26 cellular contexts compared by ENCODE assay signal in genomic region chr6:4768815-4769214, GRCh38. TPM values are rescaled to one million over a fixed set of nuclear protein-coding genes. Genes with fewer than 3 reads are reported as not detected.
DNase-seq lines count a peak whose midpoint lies in the region; ATAC-seq, FAIRE-seq and TF ChIP-seq lines count a peak whose summit lies in the region.
"Had no signal": no experiment of that assay in that cellular context is flagged by ENCODE, and none has a peak within 500 bp of the region (broad histone marks: within the 10 kb centered on the region; RNA-seq: fewer than 3 reads in every experiment).

No MANE protein-coding gene starts in this region.

- no TSS peak for BruUV-seq in HepG2 (replicated peaks; lab: Mats Ljungman, UMichigan)
- no TSS peak for BruUV-seq in K562 (replicated peaks; lab: Mats Ljungman, UMichigan)

- 29% methylated on average over 7 of the region's 7 CpGs for WGBS in HepG2 (ENCODE audit: low lambda C conversion rate)
- 56% methylated on average over 7 of the region's 7 CpGs for WGBS in right lobe of liver (ENCODE audit: insufficient coverage, low coverage, low lambda C conversion rate, missing lambda C conversion rate)
- 30% methylated on average over 7 of the region's 7 CpGs for WGBS in K562 (ENCODE audit: insufficient coverage, low coverage, missing lambda C conversion rate)
- 94% methylated on average over 7 of the region's 7 CpGs; no CpG with 5 or more reads in 1 of the 2 experiments for WGBS in H1 (ENCODE audit: extremely low coverage in 1 of 2, insufficient coverage in 1 of 2, insufficient read length in 1 of 2, insufficient replicate concordance in 2 of 2, low coverage in 1 of 2, low lambda C conversion rate in 2 of 2, missing lambda C conversion rate in 1 of 2), 2 experiments
- no CpG with 5 or more reads among the region's 7 CpGs for WGBS in trophoblast cell (ENCODE audit: extremely low coverage, insufficient coverage, insufficient read length)
- WGBS in SK-N-SH (ENCODE audit: low lambda C conversion rate), result 46% methylated on average over 7 of the region's 7 CpGs

- TF ChIP-seq EP300 in HepG2 (IDR thresholded peaks at IDR 0.05; ENCODE audit: low read depth in 2 of 2, low read length in 2 of 2), result no peak
- no peak for TF ChIP-seq EP300 in HepG2 (CRISPR knock-in tag; IDR thresholded peaks at IDR 0.05; ENCODE audit: borderline replicate concordance)
- TF ChIP-seq EP300 in K562 (IDR thresholded peaks at IDR 0.05; ENCODE audit: low read length), result no peak
- TF ChIP-seq EP300 in H1 (IDR thresholded peaks at IDR 0.05; ENCODE audit: borderline replicate concordance in 1 of 2, low read depth in 2 of 2, low read length in 2 of 2), result no peak
- no peak for TF ChIP-seq EP300 in SK-N-SH (IDR thresholded peaks at IDR 0.05; ENCODE audit: borderline replicate concordance in 1 of 2, low read depth in 1 of 2, low read length in 1 of 2)

- no peak for TF ChIP-seq CTCF in HepG2 (CRISPR knock-in tag; IDR thresholded peaks at IDR 0.05)
- TF ChIP-seq CTCF in right lobe of liver (IDR thresholded peaks at IDR 0.05), result no peak
- TF ChIP-seq CTCF in K562 (IDR thresholded peaks at IDR 0.05 in 2 of 3, conservative IDR thresholded peaks at IDR 0.05 in 1 of 3; ENCODE audit: insufficient read depth in 2 of 3, low read depth in 1 of 3, low read length in 3 of 3), result no peak
- TF ChIP-seq CTCF in H1 (IDR thresholded peaks at IDR 0.05; ENCODE audit: control extremely low read depth in 1 of 3, insufficient read depth in 1 of 3, low read depth in 1 of 3, low read length in 3 of 3), result no peak
- TF ChIP-seq CTCF in SK-N-SH (IDR thresholded peaks at IDR 0.05), result no peak

- no peak for TF ChIP-seq POLR2A in HepG2 (IDR thresholded peaks at IDR 0.05; ENCODE audit: insufficient read depth in 1 of 2, low read depth in 2 of 2, low read length in 2 of 2)
- TF ChIP-seq POLR2A in right lobe of liver (IDR thresholded peaks at IDR 0.05), result no peak
- no peak for TF ChIP-seq POLR2A in K562 (conservative IDR thresholded peaks at IDR 0.05)
- TF ChIP-seq POLR2A in H1 (IDR thresholded peaks at IDR 0.05; ENCODE audit: control extremely low read depth in 1 of 2, low read depth in 2 of 2, low read length in 2 of 2), result no peak

- H3K9ac ChIP-seq in HepG2 (ENCODE audit: insufficient read depth, low read depth, low read length), result no peak overlapping the region
- H3K9ac ChIP-seq in K562 (ENCODE audit: insufficient read depth in 1 of 2, low read depth in 2 of 2, low read length in 2 of 2), result no peak overlapping the region
- H3K9ac ChIP-seq in H1 (replicated peaks in 1 of 4; ENCODE audit: extremely low read depth in 1 of 4, low read depth in 3 of 4, low read length in 3 of 4), result no peak overlapping the region
- H3K9ac ChIP-seq in trophoblast cell (ENCODE audit: low read length), result no peak overlapping the region
- no peak overlapping the region for H3K9ac ChIP-seq in SK-N-SH
- H3K9ac ChIP-seq: BLaER1 had no signal

- H3K79me2 ChIP-seq in HepG2 (ENCODE audit: insufficient read depth, low read length) (no peaks in the 10 kb centered on the region), K562 (ENCODE audit: control insufficient read depth, insufficient read depth, low read length) (no peaks in the 10 kb centered on the region), H1 (ENCODE audit: control insufficient read depth in 1 of 2, insufficient read depth in 2 of 2, low read length in 2 of 2) (peaks cover 5 to 12% of the 10 kb centered on the region in 2 experiments; a peak in 3 of 4 replicates), trophoblast cell (ENCODE audit: control insufficient read depth, insufficient read depth, low read length, poor library complexity) (no peaks in the 10 kb centered on the region), SK-N-SH (ENCODE audit: insufficient read depth) (no peaks in the 10 kb centered on the region)

- H3K23ac ChIP-seq in H1 (ENCODE audit: insufficient read length) (no peak overlapping the region), trophoblast cell (ENCODE audit: low read length) (no peak overlapping the region)

- no peaks in the 10 kb centered on the region for H3K9me1 ChIP-seq in K562 (ENCODE audit: control insufficient read depth, insufficient read depth, low read length)

- H3K4me2 ChIP-seq in HepG2 (ENCODE audit: low read depth, low read length), result no peak overlapping the region
- no peak overlapping the region for H3K4me2 ChIP-seq in K562 (ENCODE audit: insufficient read depth, low read length)
- no peak overlapping the region for H3K4me2 ChIP-seq in H1 (ENCODE audit: insufficient read depth in 1 of 2, low read depth in 2 of 2, low read length in 2 of 2)
- H3K4me2 ChIP-seq in trophoblast cell (ENCODE audit: low read length), result no peak overlapping the region
- H3K4me2 ChIP-seq in SK-N-SH, result no peak overlapping the region
- H3K4me2 ChIP-seq: BLaER1 had no signal

- DNase-seq in HepG2 (ENCODE audit: low spot score), result no peak
- no peak for DNase-seq in right lobe of liver
- no peak for DNase-seq in K562 (ENCODE audit: extremely low read depth in 1 of 4, low spot score in 3 of 4)
- DNase-seq in H1 (ENCODE audit: low read depth in 1 of 2, low spot score in 2 of 2), result no peak
- DNase-seq in trophoblast cell, result no peak
- DNase-seq in iPS-NIHi7 (ENCODE audit: extremely low spot score), result no peak
- DNase-seq in SK-N-SH, result no peak
- DNase-seq in superior temporal gyrus (ENCODE audit: extremely low spot score), result no peak
- DNase-seq: ACHN; BE2C; C1 segment of cervical spinal cord; CD4-positive, alpha-beta memory T cell; CD4-positive, CD25-positive, alpha-beta regulatory T cell; CD8-positive, alpha-beta memory T cell; COR-L47; DMS 273 treated with DMSO at 0.1 percent for 48 hours; DMS153; DMS53; DMS79; DND-41; EL; GDM1 had no signal

- H2BK5ac ChIP-seq in H1 (ENCODE audit: low read depth, low read length), result no peak overlapping the region
- no peak overlapping the region for H2BK5ac ChIP-seq in trophoblast cell (ENCODE audit: low read depth, low read length, poor library complexity)

- H2AK5ac ChIP-seq in H1 (ENCODE audit: low read depth, low read length) (no peak overlapping the region), trophoblast cell (ENCODE audit: low read length) (no peak overlapping the region)

- H2BK15ac ChIP-seq in H1 (ENCODE audit: low read length), result no peak overlapping the region

- H3K4me1 ChIP-seq in HepG2 (ENCODE audit: insufficient read depth, low read length), result no peaks in the 10 kb centered on the region
- no peaks in the 10 kb centered on the region for H3K4me1 ChIP-seq in right lobe of liver
- no peaks in the 10 kb centered on the region for H3K4me1 ChIP-seq in K562 (replicated peaks in 1 of 2; ENCODE audit: control insufficient read depth in 2 of 2, insufficient read depth in 2 of 2, low read length in 2 of 2)
- peaks cover 3 to 12% (median 6%) of the 10 kb centered on the region in 4 experiments; a peak in 5 of 7 replicates for H3K4me1 ChIP-seq in H1 (replicated peaks in 1 of 4; ENCODE audit: control insufficient read depth in 3 of 4, insufficient read depth in 4 of 4, low read length in 3 of 4)
- H3K4me1 ChIP-seq in trophoblast cell (ENCODE audit: control insufficient read depth in 1 of 2, insufficient read depth in 2 of 2, low read length in 2 of 2), result no peaks in the 10 kb centered on the region
- H3K4me1 ChIP-seq in SK-N-SH (ENCODE audit: control insufficient read depth in 1 of 2, insufficient read depth in 2 of 2, low read depth in 1 of 2, low read length in 1 of 2), result no peaks in the 10 kb centered on the region
- H3K4me1 ChIP-seq: BE2C, BLaER1 had no signal

- 0 out of 2 replicates have a peak overlapping the region, but pooled peaks have one; percentile 54 for H2BK20ac ChIP-seq in H1 (ENCODE audit: low read length)

- H2BK120ac ChIP-seq in H1 (replicated peaks; ENCODE audit: low read depth, low read length), result no peak overlapping the region
- H2BK120ac ChIP-seq in trophoblast cell (ENCODE audit: insufficient read depth, low read length, poor library complexity), result no peak overlapping the region

- no peaks in the 10 kb centered on the region for H3F3A ChIP-seq in SK-N-SH (replicated peaks; ENCODE audit: insufficient read depth)

- H2BK12ac ChIP-seq in H1 (ENCODE audit: low read depth, low read length) (peak overlapping the region; percentile 60; the same call in 1 of the 2 replicates), trophoblast cell (ENCODE audit: low read length) (no peak overlapping the region)

- TF ChIP-seq RAD21 in HepG2 (CRISPR knock-in tag; IDR thresholded peaks at IDR 0.05) (no peak), K562 (CRISPR knock-in tag; conservative IDR thresholded peaks at IDR 0.05 in 1 of 2, IDR thresholded peaks at IDR 0.05 in 1 of 2) (no peak), H1 (IDR thresholded peaks at IDR 0.05 in 1 of 2, conservative IDR thresholded peaks at IDR 0.05 in 1 of 2; ENCODE audit: low read depth in 2 of 2, low read length in 2 of 2) (no peak), SK-N-SH (IDR thresholded peaks at IDR 0.05; ENCODE audit: low read length) (no peak)

- no peak overlapping the region for H4K5ac ChIP-seq in H1 (ENCODE audit: insufficient read length, low read depth, low read length)

- H3K9me2 ChIP-seq in SK-N-SH, result no peaks in the 10 kb centered on the region

- intact Hi-C loops in HepG2 (cut with micrococcal nuclease; ENCODE audit: unreplicated experiment), result no loop called here
- intact Hi-C loops in right lobe of liver (cut with DNase I), result no loop called here
- intact Hi-C loops in K562 (cut with micrococcal nuclease), result no loop called here

- no peak overlapping the region for H3K56ac ChIP-seq in H1 (replicated peaks; ENCODE audit: insufficient read length, low read depth, low read length)

- H3K4ac ChIP-seq in H1 (replicated peaks; ENCODE audit: insufficient read length, low read depth, low read length) (no peak overlapping the region), trophoblast cell (ENCODE audit: low read depth, low read length) (no peak overlapping the region)

- H4K8ac ChIP-seq in H1 (ENCODE audit: extremely low read depth, insufficient read depth, low read length), result no peak overlapping the region
- peak overlapping the region; percentile 28 for H4K8ac ChIP-seq in trophoblast cell (ENCODE audit: low read depth, low read length)

- H3K14ac ChIP-seq in H1 (ENCODE audit: insufficient read length) (no peak overlapping the region), trophoblast cell (ENCODE audit: low read length) (no peak overlapping the region)

- H4K91ac ChIP-seq in H1 (replicated peaks; ENCODE audit: insufficient read length, low read length), result no peak overlapping the region
- H4K91ac ChIP-seq in trophoblast cell (ENCODE audit: low read depth, low read length), result no peak overlapping the region

- 0 out of 2 replicates have a peak, but pooled peaks cover 4% of the 10 kb centered on the region for H3K23me2 ChIP-seq in H1 (ENCODE audit: low read depth, low read length)

- ATAC-seq in HepG2 (no peak), right lobe of liver (no peak), K562 (no peak)

- H3K36me3 ChIP-seq in HepG2 (replicated peaks in 1 of 2; ENCODE audit: control insufficient read depth in 1 of 2, insufficient read depth in 2 of 2, low read length in 2 of 2), result no peaks in the 10 kb centered on the region
- H3K36me3 ChIP-seq in right lobe of liver, result no peaks in the 10 kb centered on the region
- no peaks in the 10 kb centered on the region for H3K36me3 ChIP-seq in K562 (ENCODE audit: control insufficient read depth, insufficient read depth, low read length)
- no peaks in the 10 kb centered on the region for H3K36me3 ChIP-seq in H1 (ENCODE audit: control insufficient read depth in 2 of 4, insufficient read depth in 4 of 4, low read length in 3 of 4)
- peaks cover 0 to under 1% of the 10 kb centered on the region in 2 experiments for H3K36me3 ChIP-seq in trophoblast cell (ENCODE audit: control insufficient read depth in 1 of 2, insufficient read depth in 2 of 2, low read length in 2 of 2)
- H3K36me3 ChIP-seq in SK-N-SH (replicated peaks in 1 of 2; ENCODE audit: control insufficient read depth in 1 of 2, insufficient read depth in 2 of 2, low read length in 1 of 2), result no peaks in the 10 kb centered on the region
- H3K36me3 ChIP-seq: BE2C, BLaER1 had no signal

- H3K18ac ChIP-seq in H1 (ENCODE audit: extremely low read depth, low read length) (no peak overlapping the region), trophoblast cell (ENCODE audit: low read length) (no peak overlapping the region)

- in situ Hi-C loops in HepG2 (cut with HindIII; ENCODE audit: extremely low pct_ligation_motif_present, low pct_unique_long_range_greater_than_20kb), result no loop called here
- in situ Hi-C loops in K562 (cut with MboI), result no loop called here

- H3K79me1 ChIP-seq in H1 (ENCODE audit: low read depth, low read length) (no peaks in the 10 kb centered on the region), trophoblast cell (ENCODE audit: low read length) (no peaks in the 10 kb centered on the region)

- POLR2A ChIA-PET in HepG2 (lab: Yijun Ruan, JAX), result no interaction called here
- POLR2A ChIA-PET in K562 (lab: Yijun Ruan, JAX), result no interaction called here
- POLR2A ChIA-PET in H1 (lab: Charles Lee; ENCODE audit: partially characterized antibody), result interaction anchor here (1.5 kb wide), 1 partner anchor 11 kb away, joined by 4 read pairs; no protein-coding TSS in a partner anchor
- POLR2A ChIA-PET in SK-N-SH (lab: Yijun Ruan, JAX), result no interaction called here

- H3K9me3 ChIP-seq in HepG2 (ENCODE audit: low read length) (no peaks in the 10 kb centered on the region), right lobe of liver (peaks cover 0 to 2% (median 0%) of the 10 kb centered on the region in 4 donors), K562 (replicated peaks; ENCODE audit: control insufficient read depth, insufficient read depth, low read depth, low read length) (no peaks in the 10 kb centered on the region), H1 (ENCODE audit: insufficient read depth in 2 of 2, low read depth in 1 of 2, low read length in 1 of 2) (no peaks in the 10 kb centered on the region), trophoblast cell (ENCODE audit: insufficient read depth, low read depth, low read length) (no peaks in the 10 kb centered on the region), SK-N-SH (peaks cover 4% of the 10 kb centered on the region; the same call in 1 of the 2 replicates)
- H3K9me3 ChIP-seq: BE2C had no signal

- H3K4me3 ChIP-seq in HepG2 (replicated peaks in 1 of 3; ENCODE audit: insufficient read depth in 1 of 3, low read depth in 2 of 3, low read length in 3 of 3), result no peak overlapping the region
- H3K4me3 ChIP-seq in right lobe of liver, result no peak overlapping the region
- H3K4me3 ChIP-seq in K562, result no peak overlapping the region
- H3K4me3 ChIP-seq in H1 (ENCODE audit: extremely low read depth in 1 of 4, insufficient read depth in 2 of 4, low read depth in 3 of 4, low read length in 4 of 4), result no peak overlapping the region
- H3K4me3 ChIP-seq in trophoblast cell (ENCODE audit: low read depth, low read length), result no peak overlapping the region
- H3K4me3 ChIP-seq in SK-N-SH (ENCODE audit: low read depth in 2 of 2, low read length in 1 of 2), result no peak overlapping the region
- H3K4me3 ChIP-seq: BLaER1 had no signal

- H3K27me3 ChIP-seq in HepG2 (ENCODE audit: control insufficient read depth in 1 of 2, insufficient read depth in 2 of 2, low read length in 2 of 2), result peaks cover 0 to 37% of the 10 kb centered on the region in 2 experiments; a peak in 4 of 5 replicates
- H3K27me3 ChIP-seq in right lobe of liver, result no peaks in the 10 kb centered on the region
- H3K27me3 ChIP-seq in K562 (ENCODE audit: control insufficient read depth in 2 of 2, insufficient read depth in 2 of 2, low read length in 2 of 2), result no peaks in the 10 kb centered on the region; a peak in 1 of 5 replicates
- no peaks in the 10 kb centered on the region for H3K27me3 ChIP-seq in H1 (replicated peaks in 1 of 4; ENCODE audit: control insufficient read depth in 3 of 4, extremely low read depth in 1 of 4, insufficient read depth in 3 of 4, low read length in 3 of 4)
- H3K27me3 ChIP-seq in trophoblast cell (ENCODE audit: insufficient read depth, low read length), result no peaks in the 10 kb centered on the region
- peaks cover 6% of the 10 kb centered on the region; the same call in 1 of the 2 replicates for H3K27me3 ChIP-seq in SK-N-SH (ENCODE audit: insufficient read depth)
- H3K27me3 ChIP-seq: BLaER1 had no signal

- CTCF ChIA-PET in HepG2 (lab: Yijun Ruan, JAX; ENCODE audit: low intra/inter-chr PET ratio, low total read pairs) (no interaction called here), K562 (lab: Yijun Ruan, JAX; ENCODE audit: low intra/inter-chr PET ratio) (no interaction called here), H1 (lab: Charles Lee; ENCODE audit: partially characterized antibody) (interaction anchor here (1.8 kb wide), 1 partner anchor 76 kb away, joined by 3 read pairs; no protein-coding TSS in a partner anchor), SK-N-SH (lab: Yijun Ruan, JAX) (no interaction called here)

- no peak overlapping the region for H4K12ac ChIP-seq in trophoblast cell (ENCODE audit: low read depth, low read length)

- H2AFZ ChIP-seq in HepG2 (ENCODE audit: low read length) (no peak overlapping the region), K562 (ENCODE audit: low read depth, low read length) (no peak overlapping the region), H1 (ENCODE audit: low read length) (no peak overlapping the region), trophoblast cell (ENCODE audit: insufficient read depth, low read length, poor library complexity) (no peak overlapping the region), SK-N-SH (ENCODE audit: low read depth) (no peak overlapping the region)

- FAIRE-seq in HepG2 (lab: Jason Lieb, UNC) (no peak), K562 (lab: Jason Lieb, UNC) (no peak), H1 (lab: Jason Lieb, UNC) (no peak)
- FAIRE-seq: GM12891, GM19239 had no signal

- H4K20me1 ChIP-seq in HepG2 (ENCODE audit: insufficient read depth, low read length) (no peaks in the 10 kb centered on the region), K562 (replicated peaks; ENCODE audit: control insufficient read depth, insufficient read depth, low read length) (no peaks in the 10 kb centered on the region), H1 (replicated peaks in 1 of 2; ENCODE audit: control insufficient read depth in 1 of 2, insufficient read depth in 2 of 2, low read length in 2 of 2) (no peaks in the 10 kb centered on the region), SK-N-SH (ENCODE audit: insufficient read depth) (no peaks in the 10 kb centered on the region)
- H4K20me1 ChIP-seq: BLaER1 had no signal

- no peak overlapping the region for H3K27ac ChIP-seq in HepG2 (ENCODE audit: extremely low read length, insufficient read depth, low read length)
- H3K27ac ChIP-seq in right lobe of liver, result no peak overlapping the region
- H3K27ac ChIP-seq in K562 (ENCODE audit: extremely low read depth, low read depth, low read length), result no peak overlapping the region
- H3K27ac ChIP-seq in H1 (ENCODE audit: low read depth, low read length), result no peak overlapping the region
- no peak overlapping the region for H3K27ac ChIP-seq in trophoblast cell (ENCODE audit: low read depth, low read length)
- no peak overlapping the region for H3K27ac ChIP-seq in SK-N-SH (ENCODE audit: low read depth in 2 of 2, low read length in 1 of 2)
- H3K27ac ChIP-seq: 22Rv1, BLaER1 had no signal

RNA-seq across cellular contexts. Expression of gene CDYL, which starts 7.4 kb away (rescaled TPM):
- total RNA-seq in HepG2 (2016; rRNA removed; fragmentation: Illumina TruSeq; extraction: Trizol) (52.8 and 105 TPM in 2 replicates), right lobe of liver (10 to 100 TPM in 5 of 6 experiments, 1 to 10 TPM in 1; 5.0 to 16.1 (median 13.1) TPM), K562 (2014; rRNA removed) (28.2 and 29.1 TPM in 2 replicates), K562 (2014; rRNA removed; fragmentation: Illumina TruSeq; extraction: Trizol) (40.8 and 49.6 TPM in 2 replicates), K562 (2015; rRNA removed; fragmentation: Illumina TruSeq; extraction: Trizol) (40.1 and 43.3 TPM in 2 replicates), K562 (2021) (42.3 and 44.8 TPM in 2 replicates)
- 1,210 and 1,368 TPM in 2 replicates for total RNA-seq in HepG2 (2016; cell fraction: cytosol; rRNA removed; fragmentation: Illumina TruSeq; extraction: Trizol; ENCODE audit: low read depth)
- total RNA-seq in HepG2 (2016; cell fraction: insoluble cytoplasmic fraction; rRNA removed; fragmentation: Illumina TruSeq; extraction: Trizol), result 56.4 and 106 TPM in 2 replicates
- 414 and 455 TPM in 2 replicates for total RNA-seq in HepG2 (2016; cell fraction: membrane; rRNA removed; fragmentation: Illumina TruSeq; extraction: Trizol)
- 38.9 and 41.7 TPM in 2 replicates for total RNA-seq in HepG2 (2016; cell fraction: nucleus; rRNA removed; fragmentation: Illumina TruSeq; extraction: Trizol)
- polyA plus RNA-seq in HepG2 (2011; rRNA removed) (22.8 and 23.6 TPM in 2 replicates), K562 (2011; rRNA removed) (45.2 and 45.8 TPM in 2 replicates), K562 (2014; fragmentation: Illumina TruSeq; extraction: Trizol) (39.0 and 42.1 TPM in 2 replicates), K562 (2014; fragmentation: Nextera tagmentation; extraction: Ambion mirVana) (1 to 10 TPM; 8.1 to 8.9 TPM), K562 (2014; rRNA removed) (21.9 and 23.0 TPM in 2 replicates), H1 (2011; rRNA removed) (53.7 and 56.4 TPM in 2 replicates), SK-N-SH (2012; rRNA removed) (13.3 and 14.3 TPM in 2 replicates)
- polyA plus RNA-seq in HepG2 (2011; cell fraction: cytosol; rRNA removed), result 14.1 and 17.2 TPM in 2 replicates
- polyA plus RNA-seq in HepG2 (2011; cell fraction: nucleus; rRNA removed), result 16.4 and 18.2 TPM in 2 replicates
- polyA plus RNA-seq in HepG2 (2012), result 14.2 and 14.9 TPM in 2 replicates
- polyA plus RNA-seq in HepG2 (2016; cell fraction: cytosol; fragmentation: Illumina TruSeq; extraction: Trizol; ENCODE audit: low read depth), result 3.8 and 5.1 TPM in 2 replicates
- 16.2 and 19.7 TPM in 2 replicates for polyA plus RNA-seq in HepG2 (2016; cell fraction: insoluble cytoplasmic fraction; fragmentation: Illumina TruSeq; extraction: Trizol; ENCODE audit: low read depth)
- 9.3 and 9.9 TPM in 2 replicates for polyA plus RNA-seq in HepG2 (2016; cell fraction: membrane; fragmentation: Illumina TruSeq; extraction: Trizol; ENCODE audit: low read depth)
- 16.1 and 21.7 TPM in 2 replicates for polyA plus RNA-seq in HepG2 (2016; cell fraction: nucleus; fragmentation: Illumina TruSeq; extraction: Trizol; ENCODE audit: insufficient read depth, low read depth)
- polyA minus RNA-seq in HepG2 (2011; rRNA and poly(A)+ RNA removed; ENCODE audit: low replicate concordance), result 28.9 and 29.6 TPM in 2 replicates
- 59.2 and 78.5 TPM in 2 replicates for polyA minus RNA-seq in HepG2 (2011; cell fraction: cytosol; rRNA and poly(A)+ RNA removed)
- 26.9 and 40.7 TPM in 2 replicates for polyA minus RNA-seq in HepG2 (2011; cell fraction: nucleus; rRNA and poly(A)+ RNA removed)
- total RNA-seq in K562 (2011; cell fraction: chromatin; rRNA removed; ENCODE audit: low replicate concordance), result 97.4 and 107 TPM in 2 replicates
- 24.0 and 27.2 TPM in 2 replicates for total RNA-seq in K562 (2011; cell fraction: nucleolus; rRNA removed)
- 47.5 and 53.3 TPM in 2 replicates for total RNA-seq in K562 (2011; cell fraction: nucleoplasm; rRNA removed)
- 17.9 and 27.1 TPM in 2 replicates for polyA plus RNA-seq in K562 (2011; cell fraction: cytosol; rRNA removed)
- 32.7 and 41.9 TPM in 2 replicates for polyA plus RNA-seq in K562 (2011; cell fraction: nucleus; rRNA removed)
- polyA plus RNA-seq in K562 (2012), result 19.0 and 20.5 TPM in 2 replicates
- 137 and 190 TPM in 2 replicates for polyA minus RNA-seq in K562 (2011; rRNA and poly(A)+ RNA removed)
- polyA minus RNA-seq in K562 (2011; cell fraction: cytosol; rRNA and poly(A)+ RNA removed), result 45.0 and 56.9 TPM in 2 replicates
- 19.1 and 40.3 TPM in 2 replicates for polyA minus RNA-seq in K562 (2011; cell fraction: nucleus; rRNA and poly(A)+ RNA removed)
- total RNA-seq in H1 (2021; fragmentation: NEBNext Ultra II Directional; extraction: Animal tissue kit (Norgen Biotek cat#: 25700)), result 113 and 119 TPM in 2 replicates
- 147 TPM for polyA plus RNA-seq in H1 (2011; cell fraction: cytosol; rRNA removed)
- polyA plus RNA-seq in H1 (2011; cell fraction: nucleus; rRNA removed), result 71.5 TPM
- 86.0 to 106 TPM (median 98.0 TPM) in 4 replicates for polyA plus RNA-seq in H1 (2012, experiment 1 of 2)
- polyA plus RNA-seq in H1 (2012, experiment 2 of 2), result 14.0 TPM
- 92.0 TPM for polyA plus RNA-seq in H1 (2013, experiment 1 of 2)
- 90.7 TPM for polyA plus RNA-seq in H1 (2013, experiment 2 of 2)
- polyA minus RNA-seq in H1 (2011; rRNA and poly(A)+ RNA removed), result 90.6 and 115 TPM in 2 replicates
- 79.0 TPM for polyA minus RNA-seq in H1 (2011; cell fraction: cytosol; rRNA and poly(A)+ RNA removed)
- polyA minus RNA-seq in H1 (2011; cell fraction: nucleus; rRNA and poly(A)+ RNA removed), result 156 TPM
- 136 and 138 TPM in 2 replicates for polyA plus RNA-seq in trophoblast cell (2013)
- polyA plus RNA-seq in SK-N-SH (2012; cell fraction: cytosol; rRNA removed), result 16.0 and 16.6 TPM in 2 replicates
- polyA plus RNA-seq in SK-N-SH (2012; cell fraction: nucleus; rRNA removed), result 12.9 and 16.3 TPM in 2 replicates

Comparison
In these comparisons a context has a peak if more than half of its experiments do, and no peak if none do; other contexts are left out.
1. Of the 241 proteins assayed by ChIP-seq in both HepG2 and K562: peak only in HepG2: none; only in K562: MAFG; in both: MAFF and MAFK; in neither: 238.